ENCODE assay signal across 8 cellular contexts in the genomic region with DNA sequence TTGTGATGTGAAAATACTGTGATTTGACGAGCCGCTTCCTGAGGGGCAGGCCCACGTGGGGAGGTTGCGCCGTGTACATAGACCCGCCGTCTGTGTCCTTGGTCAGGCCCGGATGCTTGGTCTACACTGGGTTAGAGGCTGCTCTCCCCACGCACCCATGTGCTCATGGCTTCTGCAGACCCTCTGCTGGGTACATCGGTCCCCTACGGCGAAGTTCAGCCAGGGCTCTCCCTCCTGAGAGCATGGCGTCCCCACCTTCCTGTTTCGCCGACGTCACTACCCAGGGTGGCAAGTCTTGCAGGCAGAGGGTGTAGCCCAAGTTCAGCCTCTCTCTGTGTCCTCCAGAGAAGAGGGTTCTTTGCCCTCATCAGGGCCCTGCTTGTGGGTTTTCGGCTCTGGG. TPM values are rescaled to one million over a fixed set of nuclear protein-coding genes. Genes with fewer than 3 reads are reported as not detected.
"Had no signal": no experiment of that assay in that cellular context is flagged by ENCODE, and none has a peak within 500 bp of the region (broad histone marks: within the 10 kb centered on the region; RNA-seq: fewer than 3 reads in every experiment).

No MANE protein-coding gene starts in this region.

- H3K4me1 ChIP-seq: HAP-1 had no signal

- DNase-seq: HFFc6 had no signal

- H3K27ac ChIP-seq: HL-60 had no signal

- H3K4me3 ChIP-seq: GM23338, HAP-1 had no signal

- H3K9me3 ChIP-seq: HAP-1 had no signal

- H3K4me2 ChIP-seq: GM23338 had no signal

- ATAC-seq: HCT116 had no signal

- H3K36me3 ChIP-seq: HAP-1 had no signal

- H2AFZ ChIP-seq: GM23338 had no signal

RNA-seq across cellular contexts. Expression of a gene that starts 11.0 kb away (rescaled TPM):
- total RNA-seq: H7, HT1080 had no signal
- polyA plus RNA-seq: IgD-negative memory B cell had no signal
